9 cellular contexts compared by ENCODE assay signal in genomic region chr4:146342600-146343192, GRCh38.
DNase-seq lines count a peak whose midpoint lies in the region; ATAC-seq and TF ChIP-seq lines count a peak whose summit lies in the region.
"Had no signal": no experiment of that assay in that cellular context is flagged by ENCODE, and none has a peak within 500 bp of the region (broad histone marks: within the 10 kb centered on the region; RNA-seq: fewer than 3 reads in every experiment).

No MANE protein-coding gene starts in this region.

- no peak overlapping the region for H3K4me3 Mint-ChIP-seq in activated naive CD4-positive, alpha-beta T cell treated with anti-CD3 and anti-CD28 coated beads, Interleukin-2, amount 10 ng/mL, durations not matched to agents 7 days and 5 days

- no peaks in the 10 kb centered on the region for H3K4me1 ChIP-seq in left lung

- no peaks in the 10 kb centered on the region for H3K9me3 ChIP-seq in left lung

- H3K27ac ChIP-seq in left lung = no peak overlapping the region

- in situ Hi-C loops in astrocyte of the cerebellum (cut with HindIII; ENCODE audit: low sequenced_read_pairs) = no loop called here

- H3K27ac Mint-ChIP-seq in activated naive CD4-positive, alpha-beta T cell treated with anti-CD3 and anti-CD28 coated beads, Interleukin-2, amount 10 ng/mL, durations not matched to agents 7 days and 5 days = no peak overlapping the region
- H3K27ac Mint-ChIP-seq: activated naive CD4-positive, alpha-beta T cell treated with anti-CD3 and anti-CD28 coated beads, Interleukin-2, amount 50 U/mL, for 72 hours had no signal

- intact Hi-C loops in left lung (cut with DNase I) = loop anchor here in 1 of 2 donors (5.0 kb wide), 1 partner anchor 575 kb away; no protein-coding TSS in a partner anchor

- ATAC-seq in left lung (peak; percentile 63), HG03565 (IDR thresholded peaks at IDR 0.05; ENCODE audit: unreplicated experiment) (no peak), HG03342 (IDR thresholded peaks at IDR 0.05; ENCODE audit: unreplicated experiment) (no peak)

- no peaks in the 10 kb centered on the region for H3K27me3 Mint-ChIP-seq in activated naive CD4-positive, alpha-beta T cell treated with anti-CD3 and anti-CD28 coated beads, Interleukin-2, amount 10 ng/mL, durations not matched to agents 7 days and 5 days

- TF ChIP-seq CTCF in astrocyte of the cerebellum (IDR thresholded peaks at IDR 0.05; ENCODE audit: low read depth, low read length, missing control alignments) (peak; percentile 46), left lung (IDR thresholded peaks at IDR 0.05) (peak in 1 of 2 donors; percentile 50)

- peak; percentile 39 for DNase-seq in activated naive CD4-positive, alpha-beta T cell treated with anti-CD3 and anti-CD28 coated beads, Interleukin-2, amount 10 ng/mL, durations not matched to agents 7 days and 5 days
- no peak for DNase-seq in activated naive CD4-positive, alpha-beta T cell (lab: John Stamatoyannopoulos, UW)
- DNase-seq in NAMALWA (ENCODE audit: low spot score) (peak; percentile 68), astrocyte of the cerebellum (ENCODE audit: low read depth) (peak; percentile 28), left lung (no peak), NCI-H2029 (lab: John Stamatoyannopoulos, UW) (no peak)

- no peaks in the 10 kb centered on the region for H3K36me3 ChIP-seq in left lung

- H3K4me3 ChIP-seq in astrocyte of the cerebellum (ENCODE audit: low read depth, low read length) (no peak overlapping the region), left lung (no peak overlapping the region)

- H3K27me3 ChIP-seq in left lung = no peaks in the 10 kb centered on the region

- CTCF ChIA-PET in activated naive CD4-positive, alpha-beta T cell treated with anti-CD3 and anti-CD28 coated beads, Interleukin-2, amount 10 ng/mL, durations not matched to agents 7 days and 5 days (lab: Charles Lee) = interaction anchor here (0.8 to 1.7 kb wide), 4 partner anchors 14 to 755 kb away, joined by 3 to 6 read pairs (median 3); no protein-coding TSS in a partner anchor

- no peaks in the 10 kb centered on the region for H3K36me3 Mint-ChIP-seq in activated naive CD4-positive, alpha-beta T cell treated with anti-CD3 and anti-CD28 coated beads, Interleukin-2, amount 10 ng/mL, durations not matched to agents 7 days and 5 days
- H3K36me3 Mint-ChIP-seq: activated naive CD4-positive, alpha-beta T cell treated with anti-CD3 and anti-CD28 coated beads, Interleukin-2, amount 50 U/mL, for 72 hours had no signal

- no peaks in the 10 kb centered on the region for H3K9me3 Mint-ChIP-seq in activated naive CD4-positive, alpha-beta T cell treated with anti-CD3 and anti-CD28 coated beads, Interleukin-2, amount 10 ng/mL, durations not matched to agents 7 days and 5 days
- H3K9me3 Mint-ChIP-seq: activated naive CD4-positive, alpha-beta T cell treated with anti-CD3 and anti-CD28 coated beads, Interleukin-2, amount 50 U/mL, for 72 hours had no signal

- H3K4me1 Mint-ChIP-seq in activated naive CD4-positive, alpha-beta T cell treated with anti-CD3 and anti-CD28 coated beads, Interleukin-2, amount 10 ng/mL, durations not matched to agents 7 days and 5 days = peaks cover 6% of the 10 kb centered on the region

Comparison
In these comparisons a context has a peak if more than half of its experiments do, and no peak if none do; other contexts are left out.
1. DNase-seq: peak in activated naive CD4-positive, alpha-beta T cell treated with anti-CD3 and anti-CD28 coated beads, Interleukin-2, amount 10 ng/mL, durations not matched to agents 7 days and 5 days (single experiment), NAMALWA (single experiment) and astrocyte of the cerebellum (single experiment); none in activated naive CD4-positive, alpha-beta T cell (0 of 4), left lung (0 of 2) and NCI-H2029 (single experiment).